9 cellular contexts compared by ENCODE assay signal in genomic region chr10:35643151-35643975, GRCh38. TPM values are rescaled to one million over a fixed set of nuclear protein-coding genes. Genes with fewer than 3 reads are reported as not detected.
DNase-seq lines count a peak whose midpoint lies in the region; ATAC-seq and TF ChIP-seq lines count a peak whose summit lies in the region.
"Had no signal": no experiment of that assay in that cellular context is flagged by ENCODE, and none has a peak within 500 bp of the region (broad histone marks: within the 10 kb centered on the region; RNA-seq: fewer than 3 reads in every experiment).

No MANE protein-coding gene starts in this region.

- ATAC-seq in SK-N-SH treated with all-trans-retinoic acid at 6 μM for 48 hours (peak; percentile 28), left lobe of liver (peak; percentile 37), GM19035 (IDR thresholded peaks at IDR 0.05; ENCODE audit: unreplicated experiment) (no peak), GM19324 (IDR thresholded peaks at IDR 0.05; ENCODE audit: low FRiP score, unreplicated experiment) (no peak)

- CTCF ChIA-PET in AG04450 (lab: Charles Lee), result interaction anchor here (1.7 kb wide), 1 partner anchor 1136 kb away, joined by 6 read pairs; no protein-coding TSS in a partner anchor

- TF ChIP-seq CTCF in AG04450 (IDR thresholded peaks at IDR 0.05; ENCODE audit: low read depth, low read length), result peak; percentile 13; the same call in 1 of the 2 replicates

- no peak for DNase-seq in AG04450 (ENCODE audit: low read depth, low spot score)
- DNase-seq in HCEC 1CT, result peak; percentile 55
- DNase-seq in dermis blood vessel endothelial cell, result peak; percentile 69
- peak; percentile 77 for DNase-seq in left lobe of liver (ENCODE audit: low spot score)
- DNase-seq in stimulated activated CD8-positive, alpha-beta memory T cell treated with anti-CD3 and anti-CD28 coated beads, Interleukin-4, amount 100 ng/mL, for 48 hours, result peak; percentile 29

- no peaks in the 10 kb centered on the region for H3K27me3 ChIP-seq in AG04450 (ENCODE audit: control insufficient read depth, insufficient read depth, low read length)

- no peak overlapping the region for H3K27ac ChIP-seq in AG04450 (ENCODE audit: low read depth, low read length)

- H3K4me3 ChIP-seq in AG04450 (ENCODE audit: low read depth, low read length), result peak overlapping the region; percentile 83

- POLR2A ChIA-PET in AG04450 (lab: Yijun Ruan, JAX), result no interaction called here

- H3K9me3 ChIP-seq in AG04450 (ENCODE audit: control insufficient read depth, insufficient read depth, low read length), result no peaks in the 10 kb centered on the region; the same call in 1 of the 2 replicates

TF ChIP-seq in SK-N-SH treated with all-trans-retinoic acid at 6 μM for 48 hours, 23 proteins besides CTCF, POLR2A, EP300 and RAD21:
- TF ChIP-seq ZFP3 (CRISPR knock-in tag; IDR thresholded peaks at IDR 0.05) (no peak), ISL1 (CRISPR knock-in tag; IDR thresholded peaks at IDR 0.05) (no peak), ZNF70 (CRISPR knock-in tag; IDR thresholded peaks at IDR 0.05) (no peak), CREB5 (CRISPR knock-in tag; IDR thresholded peaks at IDR 0.05; ENCODE audit: low read depth) (no peak), TCF4 (CRISPR knock-in tag; IDR thresholded peaks at IDR 0.05; ENCODE audit: borderline replicate concordance) (no peak), PATZ1 (CRISPR knock-in tag; IDR thresholded peaks at IDR 0.05; ENCODE audit: borderline replicate concordance) (no peak), ZNF8 (CRISPR knock-in tag; IDR thresholded peaks at IDR 0.05) (no peak), ESRRG (CRISPR knock-in tag; IDR thresholded peaks at IDR 0.05) (no peak)

RNA-seq across cellular contexts. Expression of gene FZD8, which starts 1.3 kb away (rescaled TPM):
- polyA plus RNA-seq in AG04450 (2011; rRNA removed), result 0.52 and 0.55 TPM in 2 replicates
- 1.3 TPM in 2 replicates for polyA minus RNA-seq in AG04450 (2011; rRNA and poly(A)+ RNA removed)
- total RNA-seq in dermis blood vessel endothelial cell, result 25.6 and 30.5 TPM in 2 replicates
- 5.7 TPM for total RNA-seq in left lobe of liver

RNA-seq across cellular contexts. Expression of gene GJD4, which starts 38.2 kb away (rescaled TPM):
- not detected in 2 replicates for polyA plus RNA-seq in AG04450 (2011; rRNA removed)
- polyA minus RNA-seq in AG04450 (2011; rRNA and poly(A)+ RNA removed), result not detected in 2 replicates
- not detected in 2 replicates for total RNA-seq in dermis blood vessel endothelial cell
- total RNA-seq in left lobe of liver, result not detected
- total RNA-seq: pulmonary artery endothelial cell had no signal

Comparison
In these comparisons a context has a peak if more than half of its experiments do, and no peak if none do; other contexts are left out.
1. ATAC-seq: peak in SK-N-SH treated with all-trans-retinoic acid at 6 μM for 48 hours (single experiment) and left lobe of liver (single experiment); none in GM19035 (single experiment) and GM19324 (single experiment).